Comparison of ENCODE assay signal across 25 cellular contexts in the genomic region with DNA sequence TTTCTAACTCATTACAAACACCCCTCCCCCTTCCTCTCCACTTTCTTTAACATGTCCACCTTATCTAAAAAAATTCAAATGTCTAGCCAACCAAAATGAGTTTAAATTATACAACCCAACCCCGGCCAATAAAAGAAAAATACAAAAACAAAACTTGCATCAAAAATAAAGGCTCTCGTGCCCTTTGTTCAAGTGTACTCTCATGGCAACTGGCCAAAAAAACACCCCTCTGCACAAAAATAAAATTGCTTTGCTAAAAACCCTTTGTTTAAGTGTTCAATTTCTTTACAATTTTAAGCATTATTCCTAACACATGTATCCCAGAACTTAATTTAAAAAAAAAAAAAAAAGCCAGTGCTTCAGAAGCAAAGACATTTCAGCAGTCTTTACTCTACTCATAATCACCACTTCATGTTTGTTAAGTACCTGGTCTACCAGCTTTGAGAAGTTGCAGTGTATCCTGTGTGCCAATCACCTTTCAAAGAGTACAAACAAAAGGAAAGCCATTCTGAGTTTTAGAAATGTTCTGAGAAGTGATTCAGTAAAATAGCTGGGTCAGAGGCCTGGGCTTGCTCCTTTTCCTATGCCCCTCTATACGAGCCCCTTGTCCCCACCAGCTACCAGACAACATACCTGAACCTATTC.
"Had no signal": no experiment of that assay in that cellular context is flagged by ENCODE, and none has a peak within 500 bp of the region (broad histone marks: within the 10 kb centered on the region; RNA-seq: fewer than 3 reads in every experiment).

No MANE protein-coding gene starts in this region.

- H3K27me3 Mint-ChIP-seq: activated B cell treated with CpG ODN at 0.5 μM for 24 hours; activated CD4-positive, alpha-beta memory T cell treated with anti-CD3 and anti-CD28 coated beads for 36 hours; activated naive CD4-positive, alpha-beta T cell treated with anti-CD3 and anti-CD28 coated beads, Interleukin-2, amount 50 U/mL, for 24 hours; naive thymus-derived CD8-positive, alpha-beta T cell; stimulated activated naive B cell treated with anti-CD40 and anti-IgM and Interleukin-4, amounts not matched to agents 10 μg/mL and 1 μg/mL and 100 μg/mL, for 72 hours had no signal

- H3K4me3 Mint-ChIP-seq: activated B cell treated with CpG ODN at 0.5 μM for 24 hours; activated CD4-positive, alpha-beta memory T cell treated with anti-CD3 and anti-CD28 coated beads for 36 hours; activated naive CD4-positive, alpha-beta T cell treated with anti-CD3 and anti-CD28 coated beads, Interleukin-2, amount 50 U/mL, for 24 hours; mesothelial cell of epicardium; naive thymus-derived CD8-positive, alpha-beta T cell; stimulated activated naive B cell treated with anti-CD40 and anti-IgM and Interleukin-4, amounts not matched to agents 10 μg/mL and 1 μg/mL and 100 μg/mL, for 72 hours had no signal

- H3K4me3 ChIP-seq: adrenal gland, ascending aorta, sigmoid colon, smooth muscle cell, transverse colon, vagina had no signal

- H3K27me3 ChIP-seq: adrenal gland, ascending aorta, brain microvascular endothelial cell, sigmoid colon, transverse colon, vagina had no signal

- DNase-seq: activated B cell treated with CpG ODN at 0.5 μM for 24 hours; activated CD4-positive, alpha-beta memory T cell treated with anti-CD3 and anti-CD28 coated beads for 36 hours; activated CD4-positive, alpha-beta T cell treated with anti-CD3 and anti-CD28 coated beads for 4 hours; activated gamma-delta T cell treated with Interleukin-2 at 50 U/mL for 16 hours; adrenal gland; brain microvascular endothelial cell; central memory CD4-positive, alpha-beta T cell; dermis blood vessel endothelial cell; effector CD8-positive, alpha-beta T cell; foreskin melanocyte; kidney; naive thymus-derived CD8-positive, alpha-beta T cell; retina; sigmoid colon; stimulated activated CD4-positive, alpha-beta T cell treated with anti-CD3 and anti-CD28 coated beads, Interleukin-15, amount 100 ng/mL, for 24 hours; stimulated activated CD8-positive, alpha-beta memory T cell treated with anti-CD3 and anti-CD28 coated beads, Interleukin-4, amount 100 ng/mL, for 48 hours; stimulated activated naive B cell treated with anti-CD40 and anti-IgM and Interleukin-4, amounts not matched to agents 10 μg/mL and 1 μg/mL and 100 μg/mL, for 72 hours; T-helper 9 cell; transverse colon had no signal

- H3K27ac ChIP-seq: adrenal gland, ascending aorta, brain microvascular endothelial cell, sigmoid colon, transverse colon, vagina had no signal

- H3K9me3 ChIP-seq: adrenal gland, ascending aorta, sigmoid colon, transverse colon, vagina had no signal

- H3K4me1 Mint-ChIP-seq: activated B cell treated with CpG ODN at 0.5 μM for 24 hours; activated naive CD4-positive, alpha-beta T cell treated with anti-CD3 and anti-CD28 coated beads, Interleukin-2, amount 50 U/mL, for 24 hours; mesothelial cell of epicardium; stimulated activated naive B cell treated with anti-CD40 and anti-IgM and Interleukin-4, amounts not matched to agents 10 μg/mL and 1 μg/mL and 100 μg/mL, for 72 hours had no signal

- H3K4me2 ChIP-seq: smooth muscle cell had no signal

- H3K4me1 ChIP-seq: ascending aorta, sigmoid colon, transverse colon, vagina had no signal

- H3K9me3 Mint-ChIP-seq: activated naive CD4-positive, alpha-beta T cell treated with anti-CD3 and anti-CD28 coated beads, Interleukin-2, amount 50 U/mL, for 24 hours had no signal

- ATAC-seq: esophagus mucosa; naive thymus-derived CD8-positive, alpha-beta T cell; stimulated activated naive B cell treated with anti-CD40 and anti-IgM and Interleukin-4, amounts not matched to agents 10 μg/mL and 1 μg/mL and 100 μg/mL, for 72 hours had no signal

- H3K27ac Mint-ChIP-seq: activated B cell treated with CpG ODN at 0.5 μM for 24 hours; activated CD4-positive, alpha-beta memory T cell treated with anti-CD3 and anti-CD28 coated beads for 36 hours; activated naive CD4-positive, alpha-beta T cell treated with anti-CD3 and anti-CD28 coated beads, Interleukin-2, amount 50 U/mL, for 24 hours; mesothelial cell of epicardium; stimulated activated naive B cell treated with anti-CD40 and anti-IgM and Interleukin-4, amounts not matched to agents 10 μg/mL and 1 μg/mL and 100 μg/mL, for 72 hours had no signal
